Comparison of ENCODE assay signal across 8 cellular contexts in the genomic region with DNA sequence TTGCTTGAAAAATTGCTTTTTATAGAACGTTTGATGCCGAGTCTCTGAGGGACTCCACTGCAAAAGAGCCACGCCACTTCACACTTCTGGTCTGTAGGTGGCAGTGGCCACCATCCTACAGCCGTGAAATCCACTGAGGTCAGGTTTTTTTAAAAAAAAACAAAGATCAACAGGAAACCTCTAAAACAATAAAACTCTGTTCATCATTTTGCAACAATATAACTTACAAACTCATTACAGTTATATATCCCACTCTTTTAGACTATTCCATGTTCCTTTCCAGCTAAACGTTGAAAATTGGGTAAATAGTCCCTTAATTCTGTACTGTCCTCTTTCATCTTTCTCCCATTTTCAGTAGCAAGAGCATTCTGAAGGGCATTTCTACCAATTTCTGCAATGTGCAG.
DNase-seq lines count a peak whose midpoint lies in the region; ATAC-seq and TF ChIP-seq lines count a peak whose summit lies in the region.

No MANE protein-coding gene starts in this region.

- H3K27me3 Mint-ChIP-seq in endodermal cell (ENCODE audit: insufficient read depth) (no peaks in the 10 kb centered on the region), nephron (ENCODE audit: low read depth) (no peaks in the 10 kb centered on the region)

- peak; percentile 86 for ATAC-seq in GM21723 (IDR thresholded peaks at IDR 0.05; ENCODE audit: unreplicated experiment)
- no peak for ATAC-seq in esophagus mucosa

- H3K9me3 ChIP-seq in Karpas-422 (ENCODE audit: low read length) (no peaks in the 10 kb centered on the region), endodermal cell (ENCODE audit: control insufficient read depth, low read length) (no peaks in the 10 kb centered on the region)

- peak; percentile 98 for TF ChIP-seq CTCF in endodermal cell (conservative IDR thresholded peaks at IDR 0.05)
- TF ChIP-seq CTCF in nephron (IDR thresholded peaks at IDR 0.05; ENCODE audit: unreplicated experiment in 3 of 3), result peak; percentile 97 to 99 (median 98)

- no peaks in the 10 kb centered on the region for H3K4me1 ChIP-seq in Karpas-422 (ENCODE audit: low read length)
- H3K4me1 ChIP-seq in endodermal cell (ENCODE audit: control insufficient read depth, insufficient read depth, low read length), result peaks cover 16% of the 10 kb centered on the region

- H3K9me2 ChIP-seq in Karpas-422 (replicated peaks; ENCODE audit: insufficient read depth, low read length), result no peaks in the 10 kb centered on the region

- no peaks in the 10 kb centered on the region for H4K20me1 ChIP-seq in Karpas-422 (ENCODE audit: insufficient read depth, low read depth, low read length)

- H3K36me3 Mint-ChIP-seq in endodermal cell (ENCODE audit: low read depth), result no peaks in the 10 kb centered on the region
- H3K36me3 Mint-ChIP-seq in nephron (ENCODE audit: low read depth), result no peaks in the 10 kb centered on the region

- H3K9ac ChIP-seq in Karpas-422 (ENCODE audit: low read length) (no peak overlapping the region), endodermal cell (ENCODE audit: extremely low read depth, low read length, poor library complexity, severe bottlenecking) (no peak overlapping the region)

- H2AFZ ChIP-seq in Karpas-422 (ENCODE audit: low read length), result no peak overlapping the region

- 15 to 17% methylated on average over 5 of the region's 5 CpGs for WGBS in endodermal cell (ENCODE audit: insufficient coverage in 1 of 2, insufficient read length in 1 of 2), 2 experiments

- H3K4me3 Mint-ChIP-seq in endodermal cell (no peak overlapping the region), nephron (no peak overlapping the region)

- H3K27ac Mint-ChIP-seq in endodermal cell (no peak overlapping the region), nephron (no peak overlapping the region)

- H3K36me3 ChIP-seq in Karpas-422 (ENCODE audit: insufficient read depth, low read length) (no peaks in the 10 kb centered on the region), endodermal cell (ENCODE audit: control insufficient read depth, insufficient read depth, low read length) (no peaks in the 10 kb centered on the region)

- no peak overlapping the region for H3K4me3 ChIP-seq in Karpas-422 (ENCODE audit: low read length)
- no peak overlapping the region for H3K4me3 ChIP-seq in endodermal cell (ENCODE audit: low read length)

- no peaks in the 10 kb centered on the region for H3K79me2 ChIP-seq in Karpas-422 (ENCODE audit: low read length)

- H3K9me3 Mint-ChIP-seq in endodermal cell (peaks cover 4% of the 10 kb centered on the region), nephron (no peaks in the 10 kb centered on the region)

- H3K27me3 ChIP-seq in Karpas-422 (ENCODE audit: low read length) (no peaks in the 10 kb centered on the region), endodermal cell (ENCODE audit: control insufficient read depth, insufficient read depth, low read length, poor library complexity, severe bottlenecking) (no peaks in the 10 kb centered on the region)

- DNase-seq in activated CD4-positive, alpha-beta T cell treated with anti-CD3 and anti-CD28 coated beads for 48 hours, result peak; percentile 34
- no peak for DNase-seq in activated CD4-positive, alpha-beta T cell treated with anti-CD3 and anti-CD28 coated beads for 1 hour
- DNase-seq in Karpas-422 (peak; percentile 81), RPMI7951 (ENCODE audit: low read depth) (peak; percentile 45), endodermal cell (peak; percentile 81)

- H3K4me2 ChIP-seq in Karpas-422 (ENCODE audit: low read depth, low read length, poor library complexity, severe bottlenecking), result no peak overlapping the region

- H3K27ac ChIP-seq in Karpas-422 (ENCODE audit: low read length), result no peak overlapping the region
- no peak overlapping the region for H3K27ac ChIP-seq in endodermal cell (ENCODE audit: low read depth, low read length)

- H3K4me1 Mint-ChIP-seq in endodermal cell (peaks cover 32% of the 10 kb centered on the region), nephron (peaks cover 10% of the 10 kb centered on the region)
